ENCODE assay signal across 8 cellular contexts in genomic region chr1:145475369-145475915, GRCh38. TPM values are rescaled to one million over a fixed set of nuclear protein-coding genes. Genes with fewer than 3 reads are reported as not detected.
DNase-seq lines count a peak whose midpoint lies in the region; ATAC-seq, FAIRE-seq and TF ChIP-seq lines count a peak whose summit lies in the region.
"Not testable (repeated sequence)": the region's sequence is repeated elsewhere in the genome, so short reads cannot be mapped to it uniquely, and the experiment has no call there.

No MANE protein-coding gene starts in this region.

- H4K20me1 ChIP-seq in H1 (replicated peaks in 1 of 2; ENCODE audit: control insufficient read depth in 1 of 2, insufficient read depth in 2 of 2, low read length in 2 of 2): not testable (repeated sequence)

- H3K36me3 ChIP-seq in HUES48 (ENCODE audit: control insufficient read depth, insufficient read depth, low read length); H1 (ENCODE audit: control insufficient read depth in 2 of 4, insufficient read depth in 4 of 4, low read length in 3 of 4): not testable (repeated sequence)

- DNase-seq in AG10803 (ENCODE audit: low read depth): peak; percentile 4
- not testable (repeated sequence) for DNase-seq in activated CD4-positive, alpha-beta T cell treated with anti-CD3 and anti-CD28 coated beads, Interleukin-2, amount 10 ng/mL, durations not matched to agents 7 days and 5 days
- DNase-seq in activated naive CD8-positive, alpha-beta T cell treated with anti-CD3 and anti-CD28 coated beads, Interleukin-2, amount 50 U/mL, for 24 hours: peak; percentile 62
- DNase-seq in H1 (ENCODE audit: low read depth in 1 of 2, low spot score in 2 of 2): peak in 1 of 2 experiments; percentile 79
- peak; percentile 43 to 71 for DNase-seq in stimulated activated CD4-positive, alpha-beta T cell treated with anti-CD3 and anti-CD28 coated beads, Interleukin-2, amount 100 ng/mL, for 24 hours

- not testable (repeated sequence) for H2BK20ac ChIP-seq in H1 (ENCODE audit: low read length)

- TF ChIP-seq CTCF in AG10803 (conservative IDR thresholded peaks at IDR 0.05; ENCODE audit: low read length); H1 (IDR thresholded peaks at IDR 0.05; ENCODE audit: control extremely low read depth in 1 of 3, insufficient read depth in 1 of 3, low read depth in 1 of 3, low read length in 3 of 3); nephron (IDR thresholded peaks at IDR 0.05; ENCODE audit: unreplicated experiment in 3 of 3): not testable (repeated sequence)

- TF ChIP-seq RAD21 in H1 (IDR thresholded peaks at IDR 0.05 in 1 of 2, conservative IDR thresholded peaks at IDR 0.05 in 1 of 2; ENCODE audit: low read depth in 2 of 2, low read length in 2 of 2): not testable (repeated sequence)

- H2BK5ac ChIP-seq in H1 (ENCODE audit: low read depth, low read length): not testable (repeated sequence)

- not testable (repeated sequence) for H3K4ac ChIP-seq in H1 (replicated peaks; ENCODE audit: insufficient read length, low read depth, low read length)

- H3K18ac ChIP-seq in H1 (ENCODE audit: extremely low read depth, low read length): not testable (repeated sequence)

- H3K36me3 Mint-ChIP-seq in activated CD4-positive, alpha-beta T cell treated with anti-CD3 and anti-CD28 coated beads, Interleukin-2, amount 10 ng/mL, durations not matched to agents 7 days and 5 days (ENCODE audit: low read depth); activated naive CD8-positive, alpha-beta T cell treated with anti-CD3 and anti-CD28 coated beads, Interleukin-2, amount 50 U/mL, for 24 hours (ENCODE audit: low read depth); nephron (ENCODE audit: low read depth): not testable (repeated sequence)

- not testable (repeated sequence) for H3K4me1 Mint-ChIP-seq in activated CD4-positive, alpha-beta T cell treated with anti-CD3 and anti-CD28 coated beads, Interleukin-2, amount 10 ng/mL, durations not matched to agents 7 days and 5 days; activated naive CD8-positive, alpha-beta T cell treated with anti-CD3 and anti-CD28 coated beads, Interleukin-2, amount 50 U/mL, for 24 hours; nephron

- ATAC-seq in activated naive CD8-positive, alpha-beta T cell treated with anti-CD3 and anti-CD28 coated beads, Interleukin-2, amount 50 U/mL, for 24 hours: peak; percentile 69

- peak overlapping the region; percentile 74 for H3K27ac Mint-ChIP-seq in activated CD4-positive, alpha-beta T cell treated with anti-CD3 and anti-CD28 coated beads, Interleukin-2, amount 10 ng/mL, durations not matched to agents 7 days and 5 days
- H3K27ac Mint-ChIP-seq in activated naive CD8-positive, alpha-beta T cell treated with anti-CD3 and anti-CD28 coated beads, Interleukin-2, amount 50 U/mL, for 24 hours: peak overlapping the region; percentile 92
- not testable (repeated sequence) for H3K27ac Mint-ChIP-seq in nephron

- H3K79me1 ChIP-seq in H1 (ENCODE audit: low read depth, low read length): not testable (repeated sequence)

- H3K9me3 Mint-ChIP-seq in activated CD4-positive, alpha-beta T cell treated with anti-CD3 and anti-CD28 coated beads, Interleukin-2, amount 10 ng/mL, durations not matched to agents 7 days and 5 days; activated naive CD8-positive, alpha-beta T cell treated with anti-CD3 and anti-CD28 coated beads, Interleukin-2, amount 50 U/mL, for 24 hours; nephron: not testable (repeated sequence)

- not testable (repeated sequence) for H2BK15ac ChIP-seq in H1 (ENCODE audit: low read length)

- peaks cover 19% of the 10 kb centered on the region for H3K27me3 Mint-ChIP-seq in activated CD4-positive, alpha-beta T cell treated with anti-CD3 and anti-CD28 coated beads, Interleukin-2, amount 10 ng/mL, durations not matched to agents 7 days and 5 days
- H3K27me3 Mint-ChIP-seq in activated naive CD8-positive, alpha-beta T cell treated with anti-CD3 and anti-CD28 coated beads, Interleukin-2, amount 50 U/mL, for 24 hours: peaks cover 18% of the 10 kb centered on the region
- H3K27me3 Mint-ChIP-seq in nephron (ENCODE audit: low read depth): peaks cover 26% of the 10 kb centered on the region

- CTCF ChIA-PET in activated CD4-positive, alpha-beta T cell treated with anti-CD3 and anti-CD28 coated beads, Interleukin-2, amount 10 ng/mL, durations not matched to agents 7 days and 5 days (lab: Charles Lee); H1 (lab: Charles Lee; ENCODE audit: partially characterized antibody): not testable (repeated sequence)

- not testable (repeated sequence) for H3K14ac ChIP-seq in H1 (ENCODE audit: insufficient read length)

- WGBS in H1 (ENCODE audit: extremely low coverage in 1 of 2, insufficient coverage in 1 of 2, insufficient read length in 1 of 2, insufficient replicate concordance in 2 of 2, low coverage in 1 of 2, low lambda C conversion rate in 2 of 2, missing lambda C conversion rate in 1 of 2), 2 experiments: 12% methylated on average over 14 of the region's 41 CpGs; no CpG with 5 or more reads in 1 of the 2 experiments

- H3K4me1 ChIP-seq in HUES48 (ENCODE audit: control insufficient read depth, insufficient read depth, low read length); H1 (replicated peaks in 1 of 4; ENCODE audit: control insufficient read depth in 3 of 4, insufficient read depth in 4 of 4, low read length in 3 of 4): not testable (repeated sequence)

- H2AFZ ChIP-seq in H1 (ENCODE audit: low read length): not testable (repeated sequence)

- not testable (repeated sequence) for H2AK5ac ChIP-seq in H1 (ENCODE audit: low read depth, low read length)

- H3K9me3 ChIP-seq in HUES48 (ENCODE audit: control insufficient read depth, insufficient read depth, low read length); H1 (ENCODE audit: insufficient read depth in 2 of 2, low read depth in 1 of 2, low read length in 1 of 2): not testable (repeated sequence)

- not testable (repeated sequence) for H4K91ac ChIP-seq in H1 (replicated peaks; ENCODE audit: insufficient read length, low read length)

- POLR2A ChIA-PET in activated CD4-positive, alpha-beta T cell treated with anti-CD3 and anti-CD28 coated beads, Interleukin-2, amount 10 ng/mL, durations not matched to agents 7 days and 5 days (lab: Charles Lee); H1 (lab: Charles Lee; ENCODE audit: partially characterized antibody): not testable (repeated sequence)

- H3K4me2 ChIP-seq in H1 (ENCODE audit: insufficient read depth in 1 of 2, low read depth in 2 of 2, low read length in 2 of 2): peak overlapping the region in 1 of 2 experiments; percentile 49

- H3K27me3 ChIP-seq in HUES48 (ENCODE audit: control insufficient read depth, insufficient read depth, low read length); H1 (replicated peaks in 1 of 4; ENCODE audit: control insufficient read depth in 3 of 4, extremely low read depth in 1 of 4, insufficient read depth in 3 of 4, low read length in 3 of 4): not testable (repeated sequence)

- H3K4me3 ChIP-seq in AG10803 (ENCODE audit: low read length) (peak overlapping the region; percentile 9; the same call in 1 of the 2 replicates), HUES48 (ENCODE audit: low read depth, low read length) (peak overlapping the region; percentile 58), H1 (ENCODE audit: extremely low read depth in 1 of 4, insufficient read depth in 2 of 4, low read depth in 3 of 4, low read length in 4 of 4) (peak overlapping the region; percentile 41 to 57 (median 49); a peak in 6 of 8 replicates), iPS-11a (ENCODE audit: low read depth, low read length) (peak overlapping the region; percentile 30)

- H3K9ac ChIP-seq in HUES48 (ENCODE audit: low read depth, low read length); H1 (replicated peaks in 1 of 4; ENCODE audit: extremely low read depth in 1 of 4, low read depth in 3 of 4, low read length in 3 of 4): not testable (repeated sequence)

- H3K27ac ChIP-seq in HUES48 (ENCODE audit: low read depth, low read length); H1 (ENCODE audit: low read depth, low read length): not testable (repeated sequence)

- H3K23ac ChIP-seq in H1 (ENCODE audit: insufficient read length): not testable (repeated sequence)

- not testable (repeated sequence) for H4K8ac ChIP-seq in H1 (ENCODE audit: extremely low read depth, insufficient read depth, low read length)

- not testable (repeated sequence) for H3K56ac ChIP-seq in H1 (replicated peaks; ENCODE audit: insufficient read length, low read depth, low read length)

- not testable (repeated sequence) for FAIRE-seq in H1 (lab: Jason Lieb, UNC)

- H3K79me2 ChIP-seq in H1 (ENCODE audit: control insufficient read depth in 1 of 2, insufficient read depth in 2 of 2, low read length in 2 of 2): not testable (repeated sequence)

- H3K23me2 ChIP-seq in H1 (ENCODE audit: low read depth, low read length): not testable (repeated sequence)

- not testable (repeated sequence) for TF ChIP-seq POLR2A in H1 (IDR thresholded peaks at IDR 0.05; ENCODE audit: control extremely low read depth in 1 of 2, low read depth in 2 of 2, low read length in 2 of 2)

- H3K4me3 Mint-ChIP-seq in activated CD4-positive, alpha-beta T cell treated with anti-CD3 and anti-CD28 coated beads, Interleukin-2, amount 10 ng/mL, durations not matched to agents 7 days and 5 days: peak overlapping the region; percentile 60
- peak overlapping the region; percentile 82 for H3K4me3 Mint-ChIP-seq in activated naive CD8-positive, alpha-beta T cell treated with anti-CD3 and anti-CD28 coated beads, Interleukin-2, amount 50 U/mL, for 24 hours
- H3K4me3 Mint-ChIP-seq in nephron: peak overlapping the region; percentile 78 to 87 (median 81)

- H2BK120ac ChIP-seq in H1 (replicated peaks; ENCODE audit: low read depth, low read length): not testable (repeated sequence)

- H2BK12ac ChIP-seq in H1 (ENCODE audit: low read depth, low read length): not testable (repeated sequence)

- not testable (repeated sequence) for H4K5ac ChIP-seq in H1 (ENCODE audit: insufficient read length, low read depth, low read length)

- TF ChIP-seq EP300 in H1 (IDR thresholded peaks at IDR 0.05; ENCODE audit: borderline replicate concordance in 1 of 2, low read depth in 2 of 2, low read length in 2 of 2): not testable (repeated sequence)

RNA-seq across cellular contexts. Expression of gene NBPF20, which starts 50.0 kb away (rescaled TPM):
- under 1 TPM; 0.60 to 0.62 TPM for total RNA-seq in activated CD4-positive, alpha-beta T cell treated with anti-CD3 and anti-CD28 coated beads, Interleukin-2, amount 10 ng/mL, durations not matched to agents 7 days and 5 days
- 0.31 and 0.37 TPM in 2 replicates for total RNA-seq in H1 (2021; fragmentation: NEBNext Ultra II Directional; extraction: Animal tissue kit (Norgen Biotek cat#: 25700))
- 0.27 and 0.42 TPM in 2 replicates for polyA plus RNA-seq in H1 (2011; rRNA removed)
- polyA plus RNA-seq in H1 (2011; cell fraction: cytosol; rRNA removed): 0.28 TPM
- 1.2 TPM for polyA plus RNA-seq in H1 (2011; cell fraction: nucleus; rRNA removed)
- polyA plus RNA-seq in H1 (2012, experiment 1 of 2): 0.37 to 0.54 TPM (median 0.43 TPM) in 4 replicates
- 0.10 TPM for polyA plus RNA-seq in H1 (2012, experiment 2 of 2)
- polyA plus RNA-seq in H1 (2013, experiment 1 of 2): 0.10 TPM
- polyA plus RNA-seq in H1 (2013, experiment 2 of 2): 0.11 TPM
- 0.85 and 0.98 TPM in 2 replicates for polyA minus RNA-seq in H1 (2011; rRNA and poly(A)+ RNA removed)
- polyA minus RNA-seq in H1 (2011; cell fraction: cytosol; rRNA and poly(A)+ RNA removed): 0.73 TPM
- 1.3 TPM for polyA minus RNA-seq in H1 (2011; cell fraction: nucleus; rRNA and poly(A)+ RNA removed)
